Comparison of ENCODE assay signal across 22 cellular contexts in the genomic region with DNA sequence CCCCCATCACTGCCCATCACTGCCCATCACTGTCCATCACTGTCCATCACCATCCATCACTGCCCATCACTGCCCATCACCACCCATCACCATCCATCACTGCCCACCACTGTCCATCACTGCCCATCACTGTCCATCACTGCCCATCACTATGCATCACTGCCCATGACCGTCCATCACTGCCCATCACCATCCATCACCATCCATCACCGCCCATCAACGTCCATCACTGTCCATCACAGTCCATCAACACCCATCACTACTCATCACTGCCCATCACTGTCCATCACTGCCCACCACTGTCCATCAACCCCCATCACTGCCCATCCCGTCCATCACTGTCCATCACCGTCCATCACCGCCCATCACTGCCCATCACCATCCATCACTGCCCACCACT. TPM values are rescaled to one million over a fixed set of nuclear protein-coding genes. Genes with fewer than 3 reads are reported as not detected.
"Had no signal": no experiment of that assay in that cellular context is flagged by ENCODE, and none has a peak within 500 bp of the region (broad histone marks: within the 10 kb centered on the region; RNA-seq: fewer than 3 reads in every experiment).

No MANE protein-coding gene starts in this region.

- ATAC-seq: effector memory CD8-positive, alpha-beta T cell; gastrocnemius medialis; heart right ventricle; left lobe of liver; mucosa of descending colon; naive thymus-derived CD8-positive, alpha-beta T cell; sciatic nerve had no signal

- H3K4me1 ChIP-seq: transverse colon, uterus had no signal

- H3K4me3 Mint-ChIP-seq: effector memory CD8-positive, alpha-beta T cell; naive thymus-derived CD8-positive, alpha-beta T cell had no signal

- H3K9me3 Mint-ChIP-seq: effector memory CD8-positive, alpha-beta T cell had no signal

- H3K27me3 ChIP-seq: transverse colon, uterus had no signal

- H3K27ac ChIP-seq: epithelial cell of prostate, esophagus muscularis mucosa, gastrocnemius medialis, heart right ventricle, skin epidermis, transverse colon, uterus had no signal

- H3K36me3 ChIP-seq: esophagus muscularis mucosa, gastrocnemius medialis, heart right ventricle, transverse colon, uterus had no signal

- H3K9me3 ChIP-seq: esophagus muscularis mucosa, gastrocnemius medialis, heart right ventricle, mucosa of descending colon, transverse colon, uterus had no signal

- H3K36me3 Mint-ChIP-seq: naive thymus-derived CD8-positive, alpha-beta T cell had no signal

- H3K4me3 ChIP-seq: esophagus muscularis mucosa, gastrocnemius medialis, heart right ventricle, mucosa of descending colon, skin epidermis, transverse colon, uterus had no signal

- H3K27ac Mint-ChIP-seq: effector memory CD8-positive, alpha-beta T cell; naive thymus-derived CD8-positive, alpha-beta T cell had no signal

- DNase-seq: effector memory CD8-positive, alpha-beta T cell; gastrocnemius medialis; heart right ventricle; hypothalamus; mammary epithelial cell; mucosa of descending colon; naive thymus-derived CD8-positive, alpha-beta T cell; stimulated activated CD4-positive, alpha-beta T cell treated with anti-CD3 and anti-CD28 coated beads, Interleukin-12 subunit alpha, Interleukin-12 subunit beta, amount 100 ng/mL, for 4 hours; stimulated activated naive CD4-positive, alpha-beta T cell treated with Interleukin-2 at 50 U/mL for 16 hours; transverse colon had no signal

RNA-seq across cellular contexts. Expression of gene OTOS, which starts 57.8 kb away (rescaled TPM):
- total RNA-seq: esophagus muscularis mucosa; fibroblast of villous mesenchyme; gastrocnemius medialis; heart right ventricle; left lobe of liver; lower leg skin; mammary epithelial cell; mucosa of descending colon; naive thymus-derived CD8-positive, alpha-beta T cell; osteocyte; pulmonary artery endothelial cell; sciatic nerve; temporal lobe; transverse colon; uterus had no signal
- polyA plus RNA-seq: heart right ventricle; mammary epithelial cell; naive thymus-derived CD8-positive, alpha-beta T cell; neural cell had no signal
